Comparison of ENCODE assay signal across 16 cellular contexts in genomic region chr12:22285871-22286270, GRCh38.
"Had no signal": no experiment of that assay in that cellular context is flagged by ENCODE, and none has a peak within 500 bp of the region (broad histone marks: within the 10 kb centered on the region; RNA-seq: fewer than 3 reads in every experiment).

No MANE protein-coding gene starts in this region.

- H3K4me1 ChIP-seq: lower lobe of right lung had no signal

- H3K9me3 Mint-ChIP-seq: activated B cell treated with CpG ODN at 0.5 μM for 24 hours; activated CD4-positive, alpha-beta memory T cell treated with anti-CD3 and anti-CD28 coated beads, Interleukin-2, amount 10 ng/mL, durations not matched to agents 7 days and 5 days; activated naive CD4-positive, alpha-beta T cell treated with anti-CD3 and anti-CD28 coated beads for 36 hours; activated T-helper 2 cell treated with anti-CD3 and anti-CD28 coated beads, Interferon-gamma antibody, Interleukin-2, Interleukin-4, amounts not matched to agents 10 μg/mL and 5 μg/mL and 100 μg/mL, durations not matched to agents 14 hours and 24 hours and 36 hours; natural killer cell treated with Interleukin-12 subunit alpha and Interleukin-12 subunit beta and Interleukin-15 and Interleukin-18, amount 100 ng/mL, for 72 hours; stimulated activated naive CD8-positive, alpha-beta T cell treated with anti-CD3 and anti-CD28 coated beads, Interleukin-15, Interleukin-2, amounts not matched to agents 100 ng/mL and 50 ng/mL, for 24 hours had no signal

- H3K4me3 ChIP-seq: breast epithelium, hepatocyte, lower lobe of right lung, tibial nerve had no signal

- H3K9me3 ChIP-seq: breast epithelium, lower lobe of right lung, tibial nerve had no signal

- H3K27ac Mint-ChIP-seq: activated B cell treated with CpG ODN at 0.5 μM for 24 hours; activated CD4-positive, alpha-beta memory T cell treated with anti-CD3 and anti-CD28 coated beads, Interleukin-2, amount 10 ng/mL, durations not matched to agents 7 days and 5 days; activated CD8-positive, alpha-beta memory T cell treated with anti-CD3 and anti-CD28 coated beads, Interleukin-2, amount 10 ng/mL, durations not matched to agents 7 days and 5 days; activated naive CD4-positive, alpha-beta T cell treated with anti-CD3 and anti-CD28 coated beads for 36 hours; activated T-helper 2 cell treated with anti-CD3 and anti-CD28 coated beads, Interferon-gamma antibody, Interleukin-2, Interleukin-4, amounts not matched to agents 10 μg/mL and 5 μg/mL and 100 μg/mL, durations not matched to agents 14 hours and 24 hours and 36 hours; natural killer cell treated with Interleukin-12 subunit alpha and Interleukin-12 subunit beta and Interleukin-15 and Interleukin-18, amount 100 ng/mL, for 72 hours; progenitor cell of endocrine pancreas had no signal

- H3K27ac ChIP-seq: breast epithelium, hepatocyte, lower lobe of right lung, tibial nerve had no signal

- H3K4me2 ChIP-seq: hepatocyte had no signal

- ATAC-seq: activated CD8-positive, alpha-beta memory T cell treated with anti-CD3 and anti-CD28 coated beads, Interleukin-2, amount 10 ng/mL, durations not matched to agents 7 days and 5 days; left colon; lower lobe of right lung; natural killer cell treated with Interleukin-12 subunit alpha and Interleukin-12 subunit beta and Interleukin-15 and Interleukin-18, amount 100 ng/mL, for 72 hours had no signal

- H3K4me1 Mint-ChIP-seq: activated B cell treated with CpG ODN at 0.5 μM for 24 hours had no signal

- H3K36me3 ChIP-seq: breast epithelium, lower lobe of right lung, tibial nerve had no signal

- H2AFZ ChIP-seq: hepatocyte had no signal

- H3K27me3 ChIP-seq: breast epithelium, hepatocyte, tibial nerve had no signal

- H3K79me2 ChIP-seq: hepatocyte had no signal

- H3K4me3 Mint-ChIP-seq: activated B cell treated with CpG ODN at 0.5 μM for 24 hours; activated CD4-positive, alpha-beta memory T cell treated with anti-CD3 and anti-CD28 coated beads, Interleukin-2, amount 10 ng/mL, durations not matched to agents 7 days and 5 days; activated CD8-positive, alpha-beta memory T cell treated with anti-CD3 and anti-CD28 coated beads, Interleukin-2, amount 10 ng/mL, durations not matched to agents 7 days and 5 days; activated naive CD4-positive, alpha-beta T cell treated with anti-CD3 and anti-CD28 coated beads for 36 hours; natural killer cell treated with Interleukin-12 subunit alpha and Interleukin-12 subunit beta and Interleukin-15 and Interleukin-18, amount 100 ng/mL, for 72 hours; stimulated activated naive CD8-positive, alpha-beta T cell treated with anti-CD3 and anti-CD28 coated beads, Interleukin-15, Interleukin-2, amounts not matched to agents 100 ng/mL and 50 ng/mL, for 24 hours had no signal

- DNase-seq: activated B cell treated with CpG ODN at 0.5 μM for 24 hours; activated CD4-positive, alpha-beta memory T cell treated with anti-CD3 and anti-CD28 coated beads, Interleukin-2, amount 10 ng/mL, durations not matched to agents 7 days and 5 days; activated CD4-positive, alpha-beta T cell treated with anti-CD3 and anti-CD28 coated beads for 48 hours; activated CD8-positive, alpha-beta memory T cell treated with anti-CD3 and anti-CD28 coated beads, Interleukin-2, amount 10 ng/mL, durations not matched to agents 7 days and 5 days; activated naive CD4-positive, alpha-beta T cell treated with anti-CD3 and anti-CD28 coated beads for 36 hours; anterior cingulate cortex; cortex of kidney; left colon; lower lobe of right lung had no signal

- H3K27me3 Mint-ChIP-seq: activated CD4-positive, alpha-beta memory T cell treated with anti-CD3 and anti-CD28 coated beads, Interleukin-2, amount 10 ng/mL, durations not matched to agents 7 days and 5 days; activated CD8-positive, alpha-beta memory T cell treated with anti-CD3 and anti-CD28 coated beads, Interleukin-2, amount 10 ng/mL, durations not matched to agents 7 days and 5 days had no signal

- H3K36me3 Mint-ChIP-seq: activated CD8-positive, alpha-beta memory T cell treated with anti-CD3 and anti-CD28 coated beads, Interleukin-2, amount 10 ng/mL, durations not matched to agents 7 days and 5 days; natural killer cell treated with Interleukin-12 subunit alpha and Interleukin-12 subunit beta and Interleukin-15 and Interleukin-18, amount 100 ng/mL, for 72 hours had no signal
